ENCODE assay signal across 8 cellular contexts in genomic region chr1:11013160-11013531, GRCh38. TPM values are rescaled to one million over a fixed set of nuclear protein-coding genes. Genes with fewer than 3 reads are reported as not detected.
DNase-seq lines count a peak whose midpoint lies in the region; ATAC-seq and TF ChIP-seq lines count a peak whose summit lies in the region.

No MANE protein-coding gene starts in this region.

- CTCF ChIA-PET in CD4-positive, alpha-beta T cell (lab: Charles Lee): interaction anchor here (0.6 to 1.7 kb wide), 4 partner anchors 25 to 1781 kb away, joined by 3 to 9 read pairs (median 4); partner anchors contain the start of gene CENPS
- CTCF ChIA-PET in MCF 10A (lab: Yijun Ruan, JAX): interaction anchor here (0.7 to 1.0 kb wide), 3 partner anchors 24 to 485 kb away, joined by 3 to 4 read pairs (median 3); no protein-coding TSS in a partner anchor

- peak overlapping the region; percentile 89 for H3K4me3 ChIP-seq in HUES64 (ENCODE audit: low read length)
- peak overlapping the region; percentile 86 for H3K4me3 ChIP-seq in mononuclear cell (ENCODE audit: low read length)

- WGBS in HUES64: 8% methylated on average over 11 of the region's 11 CpGs

- no peak for TF ChIP-seq CTCF in CD4-positive, alpha-beta T cell (IDR thresholded peaks at IDR 0.05)
- TF ChIP-seq CTCF in MCF 10A (IDR thresholded peaks at IDR 0.05; ENCODE audit: unreplicated experiment): no peak

- BruUV-seq in MCF 10A (replicated peaks; lab: Mats Ljungman, UMichigan): no TSS peak

- H3K36me3 ChIP-seq in HUES64 (ENCODE audit: insufficient read depth, low read length): peaks cover 47% of the 10 kb centered on the region

- peak overlapping the region; percentile 94 for H3K4me3 Mint-ChIP-seq in CD4-positive, alpha-beta T cell
- H3K4me3 Mint-ChIP-seq in MCF 10A (ENCODE audit: unreplicated experiment): peak overlapping the region; percentile 83

- ATAC-seq in CD4-positive, alpha-beta T cell (ENCODE audit: poor library complexity): peak; percentile 0
- no peak for ATAC-seq in HG03571 (IDR thresholded peaks at IDR 0.05; ENCODE audit: unreplicated experiment)

- intact Hi-C loops in CD4-positive, alpha-beta T cell (cut with DNase I, micrococcal nuclease): loop anchor here in 1 of 2 experiments (2.0 to 10.0 kb wide), 6 partner anchors 48 to 978 kb away; partner anchors contain the start of genes EXOSC10, MTOR, SRM and UBE4B
- intact Hi-C loops in MCF 10A (cut with micrococcal nuclease): loop anchor here (2.0 to 5.0 kb wide), 2 partner anchors 36 to 506 kb away; no protein-coding TSS in a partner anchor

- H3K27me3 Mint-ChIP-seq in CD4-positive, alpha-beta T cell: no peaks in the 10 kb centered on the region
- no peaks in the 10 kb centered on the region for H3K27me3 Mint-ChIP-seq in MCF 10A (ENCODE audit: insufficient read depth, unreplicated experiment)

- peaks cover 19% of the 10 kb centered on the region for H3K4me1 ChIP-seq in HUES64 (ENCODE audit: insufficient read depth, low read length)
- peaks cover 27% of the 10 kb centered on the region for H3K4me1 ChIP-seq in mononuclear cell (ENCODE audit: insufficient read depth, low read length)

- H3K27ac Mint-ChIP-seq in CD4-positive, alpha-beta T cell: peak overlapping the region; percentile 98
- H3K27ac Mint-ChIP-seq in MCF 10A (ENCODE audit: low read depth, unreplicated experiment): peak overlapping the region; percentile 100

- peak overlapping the region; percentile 100 for H3K9ac ChIP-seq in HUES64 (ENCODE audit: low read depth, low read length)

- no peaks in the 10 kb centered on the region for H3K27me3 ChIP-seq in CD4-positive, alpha-beta T cell (ENCODE audit: control insufficient read depth, insufficient read depth, low read length)
- no peaks in the 10 kb centered on the region for H3K27me3 ChIP-seq in HUES64 (ENCODE audit: insufficient read depth, low read length)
- no peaks in the 10 kb centered on the region for H3K27me3 ChIP-seq in mononuclear cell (ENCODE audit: insufficient read depth, low read length)

- H3K36me3 Mint-ChIP-seq in CD4-positive, alpha-beta T cell (ENCODE audit: low read depth): peaks cover 52% of the 10 kb centered on the region
- H3K36me3 Mint-ChIP-seq in MCF 10A (ENCODE audit: insufficient read depth, unreplicated experiment): peaks cover 51% of the 10 kb centered on the region

- no peak for DNase-seq in CD4-positive, alpha-beta T cell
- DNase-seq in MCF 10A (ENCODE audit: unreplicated experiment) (no peak), NCI-H1092 treated with DMSO at 0.1 percent for 48 hours (lab: John Stamatoyannopoulos, UW) (no peak), D341Med (ENCODE audit: low spot score) (no peak), NCI-H187 treated with DMSO at 0.1 percent for 48 hours (lab: John Stamatoyannopoulos, UW) (no peak)

- no peaks in the 10 kb centered on the region for H3K9me3 ChIP-seq in CD4-positive, alpha-beta T cell (ENCODE audit: control insufficient read depth, low read length)
- H3K9me3 ChIP-seq in HUES64 (ENCODE audit: insufficient read depth, low read depth, low read length) (no peaks in the 10 kb centered on the region), mononuclear cell (ENCODE audit: low read depth, low read length) (no peaks in the 10 kb centered on the region)

- no peaks in the 10 kb centered on the region for H3K9me3 Mint-ChIP-seq in CD4-positive, alpha-beta T cell
- no peaks in the 10 kb centered on the region for H3K9me3 Mint-ChIP-seq in MCF 10A (ENCODE audit: unreplicated experiment)

- H3K4me1 Mint-ChIP-seq in CD4-positive, alpha-beta T cell (ENCODE audit: low read depth): peaks cover 34% of the 10 kb centered on the region
- no peaks in the 10 kb centered on the region for H3K4me1 Mint-ChIP-seq in MCF 10A (ENCODE audit: insufficient read depth, unreplicated experiment)

- H3K27ac ChIP-seq in CD4-positive, alpha-beta T cell (ENCODE audit: low read depth, low read length): peak overlapping the region; percentile 91
- peak overlapping the region; percentile 100 for H3K27ac ChIP-seq in HUES64 (ENCODE audit: low read depth, low read length)

- POLR2A ChIA-PET in CD4-positive, alpha-beta T cell (lab: Charles Lee): interaction anchor here (0.6 to 2.2 kb wide), 10 partner anchors 18 to 896 kb away, joined by 3 to 26 read pairs (median 5); partner anchors contain the start of genes EXOSC10, FBXO2, FBXO44 and SRM
- POLR2A ChIA-PET in MCF 10A (lab: Yijun Ruan, JAX): interaction anchor here (0.7 to 2.5 kb wide), 19 partner anchors 9 to 894 kb away, joined by 3 to 23 read pairs (median 6); partner anchors contain the start of gene SRM

RNA-seq across cellular contexts. Expression of gene TARDBP, which starts 0.7 kb away (rescaled TPM):
- 100 to 1,000 TPM; 141 to 149 TPM for total RNA-seq in CD4-positive, alpha-beta T cell
- polyA plus RNA-seq in HUES64 (2013, experiment 1 of 2): 302 TPM
- polyA plus RNA-seq in HUES64 (2013, experiment 2 of 2): 275 TPM
- total RNA-seq in MCF 10A (2022) (144 and 172 TPM in 2 replicates), mononuclear cell (119 TPM)

RNA-seq across cellular contexts. Expression of gene MASP2, which starts 33.9 kb away (rescaled TPM):
- under 1 TPM; 0.27 to 0.53 TPM for total RNA-seq in CD4-positive, alpha-beta T cell
- 0.40 TPM for polyA plus RNA-seq in HUES64 (2013, experiment 1 of 2)
- polyA plus RNA-seq in HUES64 (2013, experiment 2 of 2): 0.19 TPM
- total RNA-seq in MCF 10A (2022) (0.17 and 0.51 TPM in 2 replicates), mononuclear cell (0.10 TPM)

RNA-seq across cellular contexts. Expression of gene SRM, which starts 46.7 kb away (rescaled TPM):
- 10 to 100 TPM; 21.2 to 24.8 TPM for total RNA-seq in CD4-positive, alpha-beta T cell
- polyA plus RNA-seq in HUES64 (2013, experiment 1 of 2): 188 TPM
- polyA plus RNA-seq in HUES64 (2013, experiment 2 of 2): 167 TPM
- total RNA-seq in MCF 10A (2022) (284 and 327 TPM in 2 replicates), mononuclear cell (7.9 TPM)

Comparison
In these comparisons a context has a peak if more than half of its experiments do, and no peak if none do; other contexts are left out.
1. RNA of gene SRM, which starts 46.7 kb away (total RNA-seq): 284 to 327 TPM in MCF 10A; 21.2 to 24.8 TPM in CD4-positive, alpha-beta T cell and 7.9 TPM in mononuclear cell (single experiment); every median in the first group is over 10 times any median in the second.